Comparison of ENCODE assay signal across 22 cellular contexts in genomic region chr7:44811571-44811970, GRCh38.
"Had no signal": no experiment of that assay in that cellular context is flagged by ENCODE, and none has a peak within 500 bp of the region (broad histone marks: within the 10 kb centered on the region; RNA-seq: fewer than 3 reads in every experiment).

No MANE protein-coding gene starts in this region.

- H3K9ac ChIP-seq: SK-N-SH had no signal

- H3K27ac ChIP-seq: HL-60, RWPE1 had no signal

- H3K4me3 ChIP-seq: K562 had no signal

- H3K27me3 Mint-ChIP-seq: IgD-negative memory B cell had no signal

- H3K9me3 Mint-ChIP-seq: IgD-negative memory B cell had no signal

- H3K4me2 ChIP-seq: SK-N-SH had no signal

- DNase-seq: MV-4-11, NCI-H1092, NCI-H1105 treated with DMSO at 0.1 percent for 48 hours, NCI-H1417 treated with DMSO at 0.1 percent for 48 hours, NCI-H146, NCI-H1694 treated with DMSO at 0.1 percent for 48 hours, NCI-H1930, NCI-H2081, NCI-H2107, NCI-H2171, NCI-H446, NCI-H510A, NCI-H524 treated with DMSO at 0.1 percent for 48 hours, NCI-H774, SHP77, SK-N-SH, SW 1271 had no signal

- H3K4me3 Mint-ChIP-seq: IgD-negative memory B cell had no signal

- ATAC-seq: Panc1 had no signal

- H3K27ac Mint-ChIP-seq: IgD-negative memory B cell had no signal

- H3K9me3 ChIP-seq: SK-N-SH had no signal
